Comparison of ENCODE assay signal across 22 cellular contexts in genomic region chr7:6612819-6613218, GRCh38. TPM values are rescaled to one million over a fixed set of nuclear protein-coding genes. Genes with fewer than 3 reads are reported as not detected.
DNase-seq lines count a peak whose midpoint lies in the region; TF ChIP-seq lines count a peak whose summit lies in the region.
"Had no signal": no experiment of that assay in that cellular context is flagged by ENCODE, and none has a peak within 500 bp of the region (broad histone marks: within the 10 kb centered on the region; RNA-seq: fewer than 3 reads in every experiment).

No MANE protein-coding gene starts in this region.

- no peak overlapping the region for H3K4me3 Mint-ChIP-seq in activated naive CD4-positive, alpha-beta T cell treated with anti-CD3 and anti-CD28 coated beads for 36 hours
- H3K4me3 Mint-ChIP-seq in endothelial cell (ENCODE audit: unreplicated experiment) (peak overlapping the region; percentile 54), type B pancreatic cell (peak overlapping the region; percentile 69)
- H3K4me3 Mint-ChIP-seq: activated B cell treated with CpG ODN at 0.5 μM for 24 hours; activated naive CD8-positive, alpha-beta T cell treated with anti-CD3 and anti-CD28 coated beads, Interleukin-2, amount 50 U/mL, for 24 hours; activated T-cell treated with anti-CD3 and anti-CD28 coated beads, Interleukin-2, amount 50 U/mL, for 24 hours had no signal

- peak overlapping the region; percentile 44 for H3K27ac Mint-ChIP-seq in activated naive CD4-positive, alpha-beta T cell treated with anti-CD3 and anti-CD28 coated beads for 36 hours
- H3K27ac Mint-ChIP-seq in endothelial cell (ENCODE audit: unreplicated experiment) = no peak overlapping the region
- no peak overlapping the region for H3K27ac Mint-ChIP-seq in type B pancreatic cell
- H3K27ac Mint-ChIP-seq: activated B cell treated with CpG ODN at 0.5 μM for 24 hours; activated naive CD8-positive, alpha-beta T cell treated with anti-CD3 and anti-CD28 coated beads, Interleukin-2, amount 50 U/mL, for 24 hours; activated T-cell treated with anti-CD3 and anti-CD28 coated beads, Interleukin-2, amount 50 U/mL, for 24 hours had no signal

- no peaks in the 10 kb centered on the region for H3K36me3 Mint-ChIP-seq in activated naive CD4-positive, alpha-beta T cell treated with anti-CD3 and anti-CD28 coated beads for 36 hours (ENCODE audit: low read depth)
- H3K36me3 Mint-ChIP-seq in endothelial cell (ENCODE audit: low read depth, unreplicated experiment) = peaks cover 4% of the 10 kb centered on the region
- no peaks in the 10 kb centered on the region for H3K36me3 Mint-ChIP-seq in type B pancreatic cell
- H3K36me3 Mint-ChIP-seq: CD4-positive, CD25-positive, alpha-beta regulatory T cell; T-cell had no signal

- peaks cover 3% of the 10 kb centered on the region for H3K4me1 Mint-ChIP-seq in activated naive CD4-positive, alpha-beta T cell treated with anti-CD3 and anti-CD28 coated beads for 36 hours (ENCODE audit: low read depth)
- H3K4me1 Mint-ChIP-seq in endothelial cell (ENCODE audit: unreplicated experiment) (peaks cover 10% of the 10 kb centered on the region), type B pancreatic cell (ENCODE audit: unreplicated experiment) (peaks cover 4% of the 10 kb centered on the region)

- intact Hi-C loops in activated naive CD4-positive, alpha-beta T cell treated with anti-CD3 and anti-CD28 coated beads for 36 hours (cut with micrococcal nuclease) = no loop called here

- in situ Hi-C loops in GM13976 (cut with MboI; ENCODE audit: low sequenced_read_pairs, unreplicated experiment) = no loop called here

- TF ChIP-seq CTCF in endothelial cell (IDR thresholded peaks at IDR 0.05; ENCODE audit: unreplicated experiment) = no peak
- no peak for TF ChIP-seq CTCF in type B pancreatic cell (conservative IDR thresholded peaks at IDR 0.05)
- TF ChIP-seq CTCF in GM13976 (IDR thresholded peaks at IDR 0.05; ENCODE audit: borderline replicate concordance, control extremely low read depth, extremely low read depth, insufficient read depth, missing control alignments) = no peak

- no peaks in the 10 kb centered on the region for H3K9me3 Mint-ChIP-seq in activated naive CD4-positive, alpha-beta T cell treated with anti-CD3 and anti-CD28 coated beads for 36 hours
- H3K9me3 Mint-ChIP-seq in endothelial cell (ENCODE audit: unreplicated experiment) (no peaks in the 10 kb centered on the region), type B pancreatic cell (no peaks in the 10 kb centered on the region)
- H3K9me3 Mint-ChIP-seq: activated B cell treated with CpG ODN at 0.5 μM for 24 hours; activated naive CD8-positive, alpha-beta T cell treated with anti-CD3 and anti-CD28 coated beads, Interleukin-2, amount 50 U/mL, for 24 hours; activated T-cell treated with anti-CD3 and anti-CD28 coated beads, Interleukin-2, amount 50 U/mL, for 24 hours; T-cell had no signal

- H3K27me3 Mint-ChIP-seq in activated naive CD4-positive, alpha-beta T cell treated with anti-CD3 and anti-CD28 coated beads for 36 hours (ENCODE audit: low read depth) = peaks cover 4% of the 10 kb centered on the region
- H3K27me3 Mint-ChIP-seq in endothelial cell (ENCODE audit: unreplicated experiment) (peaks cover 14% of the 10 kb centered on the region), type B pancreatic cell (peaks cover 3% of the 10 kb centered on the region)

- CTCF ChIA-PET in activated naive CD4-positive, alpha-beta T cell treated with anti-CD3 and anti-CD28 coated beads for 36 hours (lab: Charles Lee) = interaction anchor here (1.2 to 1.5 kb wide), 2 partner anchors 9 to 12 kb away, joined by 4 to 6 read pairs; no protein-coding TSS in a partner anchor

- no peak for DNase-seq in activated naive CD4-positive, alpha-beta T cell treated with anti-CD3 and anti-CD28 coated beads for 36 hours
- no peak for DNase-seq in activated naive CD4-positive, alpha-beta T cell (lab: John Stamatoyannopoulos, UW)
- no peak for DNase-seq in endothelial cell (ENCODE audit: low spot score)
- DNase-seq in type B pancreatic cell (ENCODE audit: extremely low spot score, unreplicated experiment) = no peak
- DNase-seq in OCI-M2 (lab: John Stamatoyannopoulos, UW; ENCODE audit: unreplicated experiment) = no peak
- no peak for DNase-seq in GM13976 (ENCODE audit: low spot score)
- DNase-seq: activated B cell treated with CpG ODN at 0.5 μM for 24 hours; activated effector memory CD4-positive, alpha-beta T cell treated with anti-CD3 and anti-CD28 coated beads, Interleukin-2, amount 50 U/mL, for 16 hours; activated naive CD8-positive, alpha-beta T cell treated with anti-CD3 and anti-CD28 coated beads, Interleukin-2, amount 50 U/mL, for 24 hours; activated T-cell treated with anti-CD3 and anti-CD28 coated beads, Interleukin-2, amount 50 U/mL, for 24 hours; CD4-positive, CD25-positive, alpha-beta regulatory T cell; effector CD8-positive, alpha-beta T cell; EL; H7; mammary epithelial cell; MM.1S; NCI-H1930; NCI-H510A treated with DMSO at 0.1 percent for 48 hours; OCI-M1; stimulated activated naive CD4-positive, alpha-beta T cell treated with Interleukin-2 at 50 U/mL for 16 hours; T-cell; uterus had no signal

RNA-seq across cellular contexts. Expression of gene ZNF853, which starts 2.6 kb away (rescaled TPM):
- under 1 TPM; 0.69 to 0.91 TPM for total RNA-seq in activated naive CD4-positive, alpha-beta T cell treated with anti-CD3 and anti-CD28 coated beads for 36 hours
- 7.9 TPM for total RNA-seq in endothelial cell (ENCODE audit: unreplicated experiment)
- total RNA-seq in type B pancreatic cell (ENCODE audit: low replicate concordance) = 5.0 and 9.2 TPM in 2 replicates

RNA-seq across cellular contexts. Expression of gene INTS15, which starts 23.0 kb away (rescaled TPM):
- total RNA-seq in activated naive CD4-positive, alpha-beta T cell treated with anti-CD3 and anti-CD28 coated beads for 36 hours = 10 to 100 TPM; 24.9 to 27.5 TPM
- total RNA-seq in endothelial cell (ENCODE audit: unreplicated experiment) = 39.6 TPM
- total RNA-seq in type B pancreatic cell (ENCODE audit: low replicate concordance) = 35.8 and 44.1 TPM in 2 replicates

RNA-seq across cellular contexts. Expression of gene ZNF316, which starts 24.3 kb away (rescaled TPM):
- total RNA-seq in activated naive CD4-positive, alpha-beta T cell treated with anti-CD3 and anti-CD28 coated beads for 36 hours = 10 to 100 TPM; 15.8 to 17.0 TPM
- total RNA-seq in endothelial cell (ENCODE audit: unreplicated experiment) (42.2 TPM), type B pancreatic cell (ENCODE audit: low replicate concordance) (37.1 and 46.8 TPM in 2 replicates)

RNA-seq across cellular contexts. Expression of gene ZDHHC4, which starts 35.6 kb away (rescaled TPM):
- total RNA-seq in activated naive CD4-positive, alpha-beta T cell treated with anti-CD3 and anti-CD28 coated beads for 36 hours = 10 to 100 TPM; 48.1 to 49.4 TPM
- total RNA-seq in endothelial cell (ENCODE audit: unreplicated experiment) (44.0 TPM), type B pancreatic cell (ENCODE audit: low replicate concordance) (62.0 and 67.9 TPM in 2 replicates)
